ENCODE assay signal across 9 cellular contexts in genomic region chr17:412211-413015, GRCh38. TPM values are rescaled to one million over a fixed set of nuclear protein-coding genes. Genes with fewer than 3 reads are reported as not detected.
DNase-seq lines count a peak whose midpoint lies in the region; ATAC-seq, FAIRE-seq and TF ChIP-seq lines count a peak whose summit lies in the region.
"Had no signal": no experiment of that assay in that cellular context is flagged by ENCODE, and none has a peak within 500 bp of the region (broad histone marks: within the 10 kb centered on the region; RNA-seq: fewer than 3 reads in every experiment).

No MANE protein-coding gene starts in this region.

- H3K4me3 ChIP-seq in GM12864 (ENCODE audit: low read depth, low read length) (no peak overlapping the region), dorsolateral prefrontal cortex (peak overlapping the region in 25 of 59 donors; percentile 1 to 98 (median 31)), upper lobe of left lung (peak overlapping the region in 1 of 4 donors; percentile 3)
- H3K4me3 ChIP-seq: skin epidermis had no signal

- H3K4me1 ChIP-seq in upper lobe of left lung, result peaks cover 12 to 30% (median 19%) of the 10 kb centered on the region in 4 donors

- peak overlapping the region in 27 of 59 donors; percentile 4 to 85 (median 42) for H3K27ac ChIP-seq in dorsolateral prefrontal cortex
- H3K27ac ChIP-seq in upper lobe of left lung, result peak overlapping the region in 3 of 4 donors; percentile 3 to 76 (median 20)

- intact Hi-C loops in dorsolateral prefrontal cortex (cut with DNase I), result loop anchor here (5.0 kb wide), 4 partner anchors 290 to 585 kb away; partner anchors contain the start of genes NXN (in 1 of the 2) and TIMM22 (in 1 of the 2)

- peaks cover 0 to 18% (median 3%) of the 10 kb centered on the region in 4 donors for H3K36me3 ChIP-seq in upper lobe of left lung

- H3K27me3 ChIP-seq in dorsolateral prefrontal cortex, result no peaks in the 10 kb centered on the region
- H3K27me3 ChIP-seq in upper lobe of left lung, result no peaks in the 10 kb centered on the region

- H3K9me3 ChIP-seq in upper lobe of left lung, result no peaks in the 10 kb centered on the region

- 47 to 52% methylated on average over 12 to 15 of the region's 15 CpGs for WGBS in upper lobe of left lung, 2 donors

- FAIRE-seq in A204.1 (lab: Jason Lieb, UNC), result peak; percentile 95

- TF ChIP-seq CTCF in GM12864 (IDR thresholded peaks at IDR 0.05; ENCODE audit: low read depth, low read length, missing control alignments), result peak; percentile 69
- peak; percentile 69 to 92 (median 82) for TF ChIP-seq CTCF in dorsolateral prefrontal cortex (IDR thresholded peaks at IDR 0.05 in 54 of 56, conservative IDR thresholded peaks at IDR 0.05 in 2 of 56; ENCODE audit: low read depth in 1 of 56, partially characterized antibody in 56 of 56)
- peak; percentile 60 to 80 (median 68) for TF ChIP-seq CTCF in upper lobe of left lung (IDR thresholded peaks at IDR 0.05)

- ATAC-seq in upper lobe of left lung (ENCODE audit: low FRiP score in 2 of 2), result peak in 1 of 2 donors; percentile 40

- DNase-seq in GM12864 (ENCODE audit: low read depth) (no peak), NCI-H2196 (lab: John Stamatoyannopoulos, UW; ENCODE audit: unreplicated experiment) (peak; percentile 27), dorsolateral prefrontal cortex (peak in 7 of 10 donors; percentile 40 to 69 (median 47)), mucosa of gallbladder (ENCODE audit: low spot score) (peak; percentile 56), upper lobe of left lung (peak in 1 of 2 donors; percentile 48)
- DNase-seq in activated CD4-positive, alpha-beta T cell treated with anti-CD3 and anti-CD28 coated beads for 48 hours, result peak; percentile 70
- DNase-seq in NK-92 treated with Interleukin-12 subunit alpha and Interleukin-12 subunit beta, amount 100 ng/mL, for 24 hours (lab: John Stamatoyannopoulos, UW), result no peak

- TF ChIP-seq POLR2A in upper lobe of left lung (IDR thresholded peaks at IDR 0.05), result no peak

- no peak for TF ChIP-seq EP300 in upper lobe of left lung (IDR thresholded peaks at IDR 0.05)

RNA-seq across cellular contexts. Expression of gene RFLNB, which starts 33.3 kb away (rescaled TPM):
- total RNA-seq in dorsolateral prefrontal cortex, result 10 to 100 TPM in 19 of 120 experiments, 1 to 10 TPM in 101; 2.4 to 18.7 (median 7.0) TPM
- 16.8 TPM for total RNA-seq in mucosa of gallbladder
- 10 to 100 TPM in 4 of 6 donors, 1 to 10 TPM in 2; 7.3 to 28.1 (median 12.1) TPM for total RNA-seq in upper lobe of left lung

RNA-seq across cellular contexts. Expression of gene RPH3AL, which starts 59.8 kb away (rescaled TPM):
- total RNA-seq in dorsolateral prefrontal cortex (10 to 100 TPM in 51 of 120 experiments, 1 to 10 TPM in 69; 4.2 to 18.6 (median 9.3) TPM), mucosa of gallbladder (26.7 TPM), upper lobe of left lung (10 to 100 TPM; 33.6 to 93.2 (median 54.3) TPM)

Comparison
In these comparisons a context has a peak if more than half of its experiments do, and no peak if none do; other contexts are left out.
1. DNase-seq: peak in NCI-H2196 (single experiment), activated CD4-positive, alpha-beta T cell treated with anti-CD3 and anti-CD28 coated beads for 48 hours (single experiment), dorsolateral prefrontal cortex (7 of 10) and mucosa of gallbladder (single experiment); none in GM12864 (single experiment) and NK-92 treated with Interleukin-12 subunit alpha and Interleukin-12 subunit beta, amount 100 ng/mL, for 24 hours (single experiment).
2. Peak in every context shown above with its lines, with median percentiles within 50 percentile points of each other: CTCF ChIP-seq.